25 cellular contexts compared by ENCODE assay signal in genomic region chr1:64903593-64903992, GRCh38.
"Had no signal": no experiment of that assay in that cellular context is flagged by ENCODE, and none has a peak within 500 bp of the region (broad histone marks: within the 10 kb centered on the region; RNA-seq: fewer than 3 reads in every experiment).

No MANE protein-coding gene starts in this region.

- H3K27me3 ChIP-seq: cardiac muscle cell, gastroesophageal sphincter, right lobe of liver, testis, uterus had no signal

- H3K4me1 Mint-ChIP-seq: neural crest cell had no signal

- H3K27ac ChIP-seq: cardiac muscle cell, epithelial cell of prostate, gastroesophageal sphincter, right lobe of liver, testis, uterus, VCaP had no signal

- FAIRE-seq: islet of Langerhans, small intestine had no signal

- DNase-seq: activated CD4-positive, CD25-positive, alpha-beta regulatory T cell treated with anti-CD3 and anti-CD28 coated beads, Interleukin-2, amount 50 U/mL, for 72 hours; activated naive CD8-positive, alpha-beta T cell treated with anti-CD3 and anti-CD28 coated beads, Interleukin-2, amount 10 ng/mL, durations not matched to agents 7 days and 5 days; activated T-cell treated with anti-CD3 and anti-CD28 coated beads, Interleukin-2, amount 50 U/mL, for 1 hour; amygdala; head of caudate nucleus; hypothalamus; left cardiac atrium; mesenchymal stem cell; occipital lobe; right lobe of liver; small intestine; stimulated activated CD4-positive, alpha-beta T cell treated with anti-CD3 and anti-CD28 coated beads, Interleukin-2, amount 100 ng/mL, for 48 hours; stimulated activated CD8-positive, alpha-beta memory T cell treated with anti-CD3 and anti-CD28 coated beads, Interleukin-4, amount 100 ng/mL, for 48 hours; stimulated activated naive CD4-positive, alpha-beta T cell; testis; trophoblast cell; uterus had no signal

- H3K9me3 Mint-ChIP-seq: activated naive CD8-positive, alpha-beta T cell treated with anti-CD3 and anti-CD28 coated beads, Interleukin-2, amount 10 ng/mL, durations not matched to agents 7 days and 5 days; activated T-helper 17 cell treated with anti-CD3 and anti-CD28 coated beads, Interleukin-2, amount 50 U/mL, for 72 hours; neural crest cell; T-helper 2 cell treated with Interferon-gamma antibody and Interleukin-4, amounts not matched to agents 5 μg/mL and 100 μg/mL, for 36 hours had no signal

- ATAC-seq: activated T-helper 17 cell treated with anti-CD3 and anti-CD28 coated beads, Interleukin-2, amount 50 U/mL, for 72 hours; gastroesophageal sphincter; left cardiac atrium; right lobe of liver had no signal

- H3K4me3 ChIP-seq: cardiac muscle cell, gastroesophageal sphincter, right lobe of liver, testis, uterus had no signal

- H3K36me3 ChIP-seq: cardiac muscle cell, gastroesophageal sphincter, right lobe of liver, uterus had no signal

- H3K27ac Mint-ChIP-seq: activated naive CD8-positive, alpha-beta T cell treated with anti-CD3 and anti-CD28 coated beads, Interleukin-2, amount 10 ng/mL, durations not matched to agents 7 days and 5 days; activated T-helper 17 cell treated with anti-CD3 and anti-CD28 coated beads, Interleukin-2, amount 50 U/mL, for 72 hours; T-helper 2 cell treated with Interferon-gamma antibody and Interleukin-4, amounts not matched to agents 5 μg/mL and 100 μg/mL, for 36 hours had no signal

- H3K4me3 Mint-ChIP-seq: activated naive CD8-positive, alpha-beta T cell treated with anti-CD3 and anti-CD28 coated beads, Interleukin-2, amount 10 ng/mL, durations not matched to agents 7 days and 5 days; activated T-helper 17 cell treated with anti-CD3 and anti-CD28 coated beads, Interleukin-2, amount 50 U/mL, for 72 hours; neural crest cell; T-helper 2 cell treated with Interferon-gamma antibody and Interleukin-4, amounts not matched to agents 5 μg/mL and 100 μg/mL, for 36 hours had no signal

- H3K9me3 ChIP-seq: gastroesophageal sphincter, right lobe of liver, testis, uterus had no signal

- H3K27me3 Mint-ChIP-seq: activated naive CD8-positive, alpha-beta T cell treated with anti-CD3 and anti-CD28 coated beads, Interleukin-2, amount 10 ng/mL, durations not matched to agents 7 days and 5 days; activated T-helper 17 cell treated with anti-CD3 and anti-CD28 coated beads, Interleukin-2, amount 50 U/mL, for 72 hours had no signal
